Comparison of ENCODE assay signal across 8 cellular contexts in genomic region chr5:34929720-34930526, GRCh38. TPM values are rescaled to one million over a fixed set of nuclear protein-coding genes. Genes with fewer than 3 reads are reported as not detected.
A peak's percentile ranks its signal among the peaks of the same experiment; 100 is the strongest.
DNase-seq lines count a peak whose midpoint lies in the region; ATAC-seq and TF ChIP-seq lines count a peak whose summit lies in the region.

No MANE protein-coding gene starts in this region.

- H3K27me3 ChIP-seq in SU-DHL-6 (ENCODE audit: low read length) (no peaks in the 10 kb centered on the region), heart left ventricle (no peaks in the 10 kb centered on the region)

- no peaks in the 10 kb centered on the region for H3K27me3 Mint-ChIP-seq in activated naive CD8-positive, alpha-beta T cell treated with anti-CD3 and anti-CD28 coated beads, Interleukin-2, amount 50 U/mL, for 24 hours
- no peaks in the 10 kb centered on the region for H3K27me3 Mint-ChIP-seq in type B pancreatic cell

- H3K79me2 ChIP-seq in SU-DHL-6 (ENCODE audit: insufficient read depth, low read length) = peaks cover 41% of the 10 kb centered on the region

- peak in 1 of 2 donors; percentile 75 for TF ChIP-seq POLR2A in heart left ventricle (IDR thresholded peaks at IDR 0.05)

- H3K36me3 ChIP-seq in SU-DHL-6 (ENCODE audit: low read length) (peaks cover 22% of the 10 kb centered on the region), heart left ventricle (peaks cover 0 to 38% (median 23%) of the 10 kb centered on the region in 9 donors)

- no peaks in the 10 kb centered on the region for H3K9me3 Mint-ChIP-seq in activated naive CD8-positive, alpha-beta T cell treated with anti-CD3 and anti-CD28 coated beads, Interleukin-2, amount 50 U/mL, for 24 hours
- H3K9me3 Mint-ChIP-seq in type B pancreatic cell = no peaks in the 10 kb centered on the region

- peaks cover 38% of the 10 kb centered on the region for H3F3A ChIP-seq in SU-DHL-6 (ENCODE audit: insufficient read depth)

- H3K9me3 ChIP-seq in SU-DHL-6 (ENCODE audit: insufficient read depth, low read length) (no peaks in the 10 kb centered on the region), heart left ventricle (no peaks in the 10 kb centered on the region)

- H3K4me1 ChIP-seq in heart left ventricle = peaks cover 0 to 26% (median 18%) of the 10 kb centered on the region in 12 donors

- peak overlapping the region; percentile 95 for H3K4me3 Mint-ChIP-seq in activated naive CD8-positive, alpha-beta T cell treated with anti-CD3 and anti-CD28 coated beads, Interleukin-2, amount 50 U/mL, for 24 hours
- peak overlapping the region; percentile 99 for H3K4me3 Mint-ChIP-seq in type B pancreatic cell

- TF ChIP-seq CTCF in GM12875 (IDR thresholded peaks at IDR 0.05; ENCODE audit: borderline replicate concordance, insufficient read depth, low read depth, low read length) (no peak), SU-DHL-6 (IDR thresholded peaks at IDR 0.05; ENCODE audit: insufficient read depth, low read length, poor library complexity, severe bottlenecking) (no peak), heart left ventricle (IDR thresholded peaks at IDR 0.05) (no peak), type B pancreatic cell (conservative IDR thresholded peaks at IDR 0.05) (peak; percentile 14)

- WGBS in heart left ventricle, 4 donors = 0 to 2% (median 1%) methylated on average over 27 to 71 of the region's 71 CpGs

- H3K9me2 ChIP-seq in SU-DHL-6 (replicated peaks; ENCODE audit: insufficient read depth, low read length) = no peaks in the 10 kb centered on the region

- H4K20me1 ChIP-seq in SU-DHL-6 (ENCODE audit: low read depth, low read length) = peaks cover 6% of the 10 kb centered on the region

- H3K4me1 Mint-ChIP-seq in activated naive CD8-positive, alpha-beta T cell treated with anti-CD3 and anti-CD28 coated beads, Interleukin-2, amount 50 U/mL, for 24 hours = peaks cover 46% of the 10 kb centered on the region
- peaks cover 17% of the 10 kb centered on the region for H3K4me1 Mint-ChIP-seq in type B pancreatic cell (ENCODE audit: unreplicated experiment)

- peak overlapping the region; percentile 96 for H3K9ac ChIP-seq in SU-DHL-6 (ENCODE audit: low read length)

- intact Hi-C loops in heart left ventricle (cut with DNase I) = loop anchor here in 3 of 10 donors (1.0 to 10.0 kb wide), 4 partner anchors 15 to 1488 kb away; partner anchors contain the start of genes TARS1 (in 3 of the 3), BRIX1 (in 2 of the 3) and RAD1 (in 2 of the 3)

- H3K27ac Mint-ChIP-seq in activated naive CD8-positive, alpha-beta T cell treated with anti-CD3 and anti-CD28 coated beads, Interleukin-2, amount 50 U/mL, for 24 hours = peak overlapping the region; percentile 94
- H3K27ac Mint-ChIP-seq in type B pancreatic cell = peak overlapping the region; percentile 98

- ATAC-seq in HG02610 (IDR thresholded peaks at IDR 0.05; ENCODE audit: unreplicated experiment) = peak; percentile 76
- peak; percentile 82 for ATAC-seq in activated naive CD8-positive, alpha-beta T cell treated with anti-CD3 and anti-CD28 coated beads, Interleukin-2, amount 50 U/mL, for 24 hours
- peak; percentile 58 to 84 (median 77) for ATAC-seq in heart left ventricle

- DNase-seq in NCI-H1048 (lab: John Stamatoyannopoulos, UW) (peak; percentile 52), heart left ventricle (peak; percentile 88 to 95 (median 93)), pons (ENCODE audit: low spot score) (peak; percentile 55), type B pancreatic cell (ENCODE audit: extremely low spot score, unreplicated experiment) (peak; percentile 84)
- peak; percentile 81 for DNase-seq in activated naive CD8-positive, alpha-beta T cell treated with anti-CD3 and anti-CD28 coated beads, Interleukin-2, amount 50 U/mL, for 24 hours

- H3K4me2 ChIP-seq in SU-DHL-6 (ENCODE audit: low read depth, low read length, poor library complexity, severe bottlenecking) = peak overlapping the region; percentile 83

- H3K27ac ChIP-seq in SU-DHL-6 (ENCODE audit: low read depth, low read length) (peak overlapping the region; percentile 64), heart left ventricle (peak overlapping the region; percentile 61 to 97 (median 92))

- peak overlapping the region; percentile 91 for H2AFZ ChIP-seq in SU-DHL-6 (ENCODE audit: low read depth, low read length, severe bottlenecking)

- H3K4me3 ChIP-seq in GM12875 (ENCODE audit: low read depth, low read length) (peak overlapping the region; percentile 96), SU-DHL-6 (ENCODE audit: insufficient read depth, low read length, poor library complexity, severe bottlenecking) (peak overlapping the region; percentile 86), heart left ventricle (peak overlapping the region; percentile 56 to 95 (median 86))

- H3K36me3 Mint-ChIP-seq in activated naive CD8-positive, alpha-beta T cell treated with anti-CD3 and anti-CD28 coated beads, Interleukin-2, amount 50 U/mL, for 24 hours (ENCODE audit: low read depth) = peaks cover 36% of the 10 kb centered on the region
- peaks cover 14% of the 10 kb centered on the region for H3K36me3 Mint-ChIP-seq in type B pancreatic cell

RNA-seq across cellular contexts. Expression of gene DNAJC21, which starts 0.6 kb away (rescaled TPM):
- total RNA-seq in heart left ventricle (10 to 100 TPM; 35.7 to 60.1 (median 51.1) TPM), type B pancreatic cell (ENCODE audit: low replicate concordance) (46.6 and 53.2 TPM in 2 replicates)
- polyA plus RNA-seq in heart left ventricle = 10 to 100 TPM; 38.8 to 46.5 TPM

RNA-seq across cellular contexts. Expression of gene BRIX1, which starts 14.4 kb away (rescaled TPM):
- total RNA-seq in heart left ventricle (10 to 100 TPM; 10.5 to 19.6 (median 14.5) TPM), type B pancreatic cell (ENCODE audit: low replicate concordance) (32.7 and 38.0 TPM in 2 replicates)
- polyA plus RNA-seq in heart left ventricle = 10 to 100 TPM; 10.2 to 14.9 TPM

RNA-seq across cellular contexts. Expression of gene RAD1, which starts 14.6 kb away (rescaled TPM):
- 10 to 100 TPM; 12.8 to 29.6 (median 22.7) TPM for total RNA-seq in heart left ventricle
- 10 to 100 TPM; 18.7 to 23.9 TPM for polyA plus RNA-seq in heart left ventricle
- 19.5 and 20.9 TPM in 2 replicates for total RNA-seq in type B pancreatic cell (ENCODE audit: low replicate concordance)

Comparison
In these comparisons a context has a peak if more than half of its experiments do, and no peak if none do; other contexts are left out.
1. Peak in every context shown above with its lines: DNase-seq, ATAC-seq, H3K4me3 ChIP-seq and H3K27ac ChIP-seq.